Comparison of ENCODE assay signal across 9 cellular contexts in genomic region chr5:125409101-125409495, GRCh38.
DNase-seq lines count a peak whose midpoint lies in the region; ATAC-seq, FAIRE-seq and TF ChIP-seq lines count a peak whose summit lies in the region.
"Had no signal": no experiment of that assay in that cellular context is flagged by ENCODE, and none has a peak within 500 bp of the region (broad histone marks: within the 10 kb centered on the region; RNA-seq: fewer than 3 reads in every experiment).

No MANE protein-coding gene starts in this region.

- BruUV-seq in endothelial cell of umbilical vein (replicated peaks; lab: Mats Ljungman, UMichigan), result no TSS peak

- intact Hi-C loops in endothelial cell of umbilical vein (cut with micrococcal nuclease), result loop anchor here (1.0 kb wide), 2 partner anchors 132 to 1472 kb away; no protein-coding TSS in a partner anchor
- intact Hi-C loops in activated CD4-positive, alpha-beta T cell treated with anti-CD3 and anti-CD28 coated beads, Interleukin-2, amount 10 ng/mL, durations not matched to agents 24 days and 14 days (cut with micrococcal nuclease), result no loop called here

- no peaks in the 10 kb centered on the region for H3K36me3 Mint-ChIP-seq in activated CD4-positive, alpha-beta T cell treated with anti-CD3 and anti-CD28 coated beads, Interleukin-2, amount 10 ng/mL, durations not matched to agents 24 days and 14 days (ENCODE audit: low read depth)

- no peaks in the 10 kb centered on the region for H3K36me3 ChIP-seq in endothelial cell of umbilical vein (ENCODE audit: control insufficient read depth in 2 of 2, extremely low read depth in 1 of 2, insufficient read depth in 2 of 2, low read length in 2 of 2)
- no peaks in the 10 kb centered on the region for H3K36me3 ChIP-seq in osteoblast (ENCODE audit: insufficient read depth, low read length)

- POLR2A ChIA-PET in endothelial cell of umbilical vein (lab: Charles Lee), result no interaction called here

- no peaks in the 10 kb centered on the region for H3K79me2 ChIP-seq in endothelial cell of umbilical vein (ENCODE audit: control insufficient read depth, insufficient read depth, low read length)
- H3K79me2 ChIP-seq in osteoblast (ENCODE audit: insufficient read depth, low read length), result no peaks in the 10 kb centered on the region

- H3K4me3 Mint-ChIP-seq in activated CD4-positive, alpha-beta T cell treated with anti-CD3 and anti-CD28 coated beads, Interleukin-2, amount 10 ng/mL, durations not matched to agents 24 days and 14 days, result no peak overlapping the region

- H3K27me3 Mint-ChIP-seq in activated CD4-positive, alpha-beta T cell treated with anti-CD3 and anti-CD28 coated beads, Interleukin-2, amount 10 ng/mL, durations not matched to agents 24 days and 14 days, result no peaks in the 10 kb centered on the region

- H3K4me2 ChIP-seq in endothelial cell of umbilical vein (ENCODE audit: insufficient read depth, low read length), result peak overlapping the region; percentile 78
- H3K4me2 ChIP-seq in osteoblast (ENCODE audit: insufficient read depth, low read length), result peak overlapping the region; percentile 83

- H2AFZ ChIP-seq in endothelial cell of umbilical vein (ENCODE audit: low read depth, low read length), result peak overlapping the region; percentile 25
- peak overlapping the region; percentile 17 for H2AFZ ChIP-seq in osteoblast (ENCODE audit: low read length)

- H3K9me3 Mint-ChIP-seq in activated CD4-positive, alpha-beta T cell treated with anti-CD3 and anti-CD28 coated beads, Interleukin-2, amount 10 ng/mL, durations not matched to agents 24 days and 14 days, result no peaks in the 10 kb centered on the region

- CTCF ChIA-PET in endothelial cell of umbilical vein (lab: Charles Lee), result interaction anchor here (0.8 to 2.0 kb wide), 11 partner anchors 9 to 426 kb away, joined by 3 to 9 read pairs (median 4); no protein-coding TSS in a partner anchor

- H3K27me3 ChIP-seq in endothelial cell of umbilical vein (ENCODE audit: control insufficient read depth in 2 of 2, insufficient read depth in 2 of 2, low read length in 2 of 2) (no peaks in the 10 kb centered on the region), osteoblast (ENCODE audit: insufficient read depth, low read length) (no peaks in the 10 kb centered on the region)

- peak overlapping the region; percentile 96 for H3K9ac ChIP-seq in endothelial cell of umbilical vein (replicated peaks; ENCODE audit: extremely low read depth, insufficient read depth, low read length)

- no peak for ATAC-seq in GM18870 (IDR thresholded peaks at IDR 0.05; ENCODE audit: unreplicated experiment)

- DNase-seq in EL, result peak; percentile 66
- peak; percentile 87 for DNase-seq in NCI-H774 (lab: John Stamatoyannopoulos, UW)
- no peak for DNase-seq in endothelial cell of umbilical vein (ENCODE audit: low read depth, low spot score)
- no peak for DNase-seq in osteoblast (ENCODE audit: insufficient read length, low spot score, missing footprints)
- no peak for DNase-seq in activated CD4-positive, alpha-beta T cell treated with anti-CD3 and anti-CD28 coated beads, Interleukin-2, amount 10 ng/mL, durations not matched to agents 24 days and 14 days
- no peak for DNase-seq in activated CD8-positive, alpha-beta memory T cell treated with anti-CD3 and anti-CD28 coated beads, Interleukin-2, amount 50 U/mL, for 48 hours
- DNase-seq in SKM-1 treated with dmso at 0.1 percent for 144 hours (lab: John Stamatoyannopoulos, UW; ENCODE audit: unreplicated experiment), result no peak
- DNase-seq: left ventricle myocardium superior had no signal

- TF ChIP-seq CTCF in endothelial cell of umbilical vein (IDR thresholded peaks at IDR 0.05; ENCODE audit: extremely low read depth in 1 of 2, insufficient read depth in 1 of 2, low read depth in 1 of 2, low read length in 2 of 2), result no peak
- no peak for TF ChIP-seq CTCF in osteoblast (IDR thresholded peaks at IDR 0.05; ENCODE audit: extremely low read depth, low read depth, low read length)

- FAIRE-seq in endothelial cell of umbilical vein (lab: Jason Lieb, UNC), result peak; percentile 24

- H3K27ac ChIP-seq in endothelial cell of umbilical vein (ENCODE audit: insufficient read depth, low read depth, low read length), result peak overlapping the region; percentile 99
- H3K27ac ChIP-seq in osteoblast (ENCODE audit: low read depth, low read length), result peak overlapping the region; percentile 91

- no peak overlapping the region for H3K27ac Mint-ChIP-seq in activated CD4-positive, alpha-beta T cell treated with anti-CD3 and anti-CD28 coated beads, Interleukin-2, amount 10 ng/mL, durations not matched to agents 24 days and 14 days

- H3K9me1 ChIP-seq in endothelial cell of umbilical vein (replicated peaks; ENCODE audit: control insufficient read depth, extremely low read depth, insufficient read depth, low read length), result no peaks in the 10 kb centered on the region

- H3K4me1 Mint-ChIP-seq in activated CD4-positive, alpha-beta T cell treated with anti-CD3 and anti-CD28 coated beads, Interleukin-2, amount 10 ng/mL, durations not matched to agents 24 days and 14 days, result no peaks in the 10 kb centered on the region

- no peak for TF ChIP-seq POLR2A in endothelial cell of umbilical vein (IDR thresholded peaks at IDR 0.05; ENCODE audit: low read depth, low read length)

- H3K4me1 ChIP-seq in endothelial cell of umbilical vein (ENCODE audit: control insufficient read depth, extremely low read depth, insufficient read depth, low read length) (peaks cover 54% of the 10 kb centered on the region), osteoblast (ENCODE audit: insufficient read depth, low read length) (peaks cover 50% of the 10 kb centered on the region)

- H4K20me1 ChIP-seq in endothelial cell of umbilical vein (replicated peaks; ENCODE audit: control insufficient read depth, extremely low read depth, insufficient read depth, low read length) (no peaks in the 10 kb centered on the region), osteoblast (ENCODE audit: insufficient read depth, low read length) (no peaks in the 10 kb centered on the region)

- H3K9me3 ChIP-seq in endothelial cell of umbilical vein (replicated peaks; ENCODE audit: control insufficient read depth, insufficient read depth, low read length) (no peaks in the 10 kb centered on the region), osteoblast (ENCODE audit: low read depth, low read length) (no peaks in the 10 kb centered on the region)

- no peak overlapping the region for H3K4me3 ChIP-seq in endothelial cell of umbilical vein (replicated peaks in 1 of 3; ENCODE audit: insufficient read depth in 1 of 3, low read depth in 1 of 3, low read length in 3 of 3)
- peak overlapping the region; percentile 29 for H3K4me3 ChIP-seq in osteoblast (ENCODE audit: insufficient read depth, low read length)

- dilution Hi-C loops in endothelial cell of umbilical vein (cut with MboI; ENCODE audit: extremely low pct_ligation_motif_present, low sequenced_read_pairs), result no loop called here

TF ChIP-seq in endothelial cell of umbilical vein, 7 proteins besides CTCF, POLR2A, EP300 and RAD21:
- TF ChIP-seq MAX (IDR thresholded peaks at IDR 0.05; ENCODE audit: insufficient read depth, insufficient read length), result no peak
- no peak for TF ChIP-seq MYC (IDR thresholded peaks at IDR 0.05; ENCODE audit: low read depth, low read length)
- no peak for TF ChIP-seq GATA2 (IDR thresholded peaks at IDR 0.05; ENCODE audit: insufficient read depth, insufficient read length, low read depth, low read length)
- no peak for TF ChIP-seq JUN (IDR thresholded peaks at IDR 0.05; ENCODE audit: borderline replicate concordance, insufficient read depth, insufficient read length, low read depth)
- TF ChIP-seq POLR2AphosphoS5 (IDR thresholded peaks at IDR 0.05; ENCODE audit: insufficient read depth, low read depth, low read length), result no peak
- TF ChIP-seq EZH2 (IDR thresholded peaks at IDR 0.05; ENCODE audit: borderline replicate concordance, low read depth, low read length, severe bottlenecking), result no peak
- TF ChIP-seq FOS (IDR thresholded peaks at IDR 0.05; ENCODE audit: borderline replicate concordance, insufficient read depth, low read length), result no peak

Comparison
In these comparisons a context has a peak if more than half of its experiments do, and no peak if none do; other contexts are left out.
1. DNase-seq: peak in EL (single experiment) and NCI-H774 (single experiment); none in endothelial cell of umbilical vein (single experiment), osteoblast (single experiment), activated CD4-positive, alpha-beta T cell treated with anti-CD3 and anti-CD28 coated beads, Interleukin-2, amount 10 ng/mL, durations not matched to agents 24 days and 14 days (single experiment), activated CD8-positive, alpha-beta memory T cell treated with anti-CD3 and anti-CD28 coated beads, Interleukin-2, amount 50 U/mL, for 48 hours (single experiment) and SKM-1 treated with dmso at 0.1 percent for 144 hours (single experiment).